Comparison of ENCODE assay signal across 24 cellular contexts in the genomic region with DNA sequence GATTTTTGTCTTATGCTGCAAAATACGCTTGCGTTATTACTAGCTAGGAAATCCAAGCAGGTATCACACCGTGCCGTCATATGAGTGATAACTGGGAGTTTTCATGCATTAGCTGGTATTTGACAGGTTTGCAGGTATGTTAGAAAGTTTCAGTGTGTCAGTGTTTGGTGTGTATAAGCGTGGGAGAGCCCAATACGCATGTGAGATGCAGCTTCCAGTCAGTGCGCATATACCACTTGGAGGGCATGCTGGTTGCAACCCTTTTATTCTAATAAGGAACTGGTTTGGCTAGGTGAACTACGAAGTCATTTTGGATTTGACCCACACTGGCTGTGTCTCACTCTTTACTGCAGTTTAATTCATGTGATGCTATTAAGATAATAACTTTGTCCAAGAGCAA. TPM values are rescaled to one million over a fixed set of nuclear protein-coding genes. Genes with fewer than 3 reads are reported as not detected.
A peak's percentile ranks its signal among the peaks of the same experiment; 100 is the strongest.
DNase-seq lines count a peak whose midpoint lies in the region; ATAC-seq, FAIRE-seq and TF ChIP-seq lines count a peak whose summit lies in the region.
"Had no signal": no experiment of that assay in that cellular context is flagged by ENCODE, and none has a peak within 500 bp of the region (broad histone marks: within the 10 kb centered on the region; RNA-seq: fewer than 3 reads in every experiment).

No MANE protein-coding gene starts in this region.

- H3K4me2 ChIP-seq in BLaER1, result peak overlapping the region; percentile 62; the same call in 1 of the 2 replicates
- H3K4me2 ChIP-seq in H9 (ENCODE audit: insufficient read depth, insufficient read length, low read length), result no peak overlapping the region
- no peak overlapping the region for H3K4me2 ChIP-seq in K562 (ENCODE audit: insufficient read depth, low read length)

- H3T11ph ChIP-seq in H9 (ENCODE audit: low read length), result no peak overlapping the region

- no peak overlapping the region for H4K8ac ChIP-seq in H9 (replicated peaks; ENCODE audit: insufficient read length, low read depth, low read length)

- CTCF ChIA-PET in K562 (lab: Yijun Ruan, JAX; ENCODE audit: low intra/inter-chr PET ratio) (no interaction called here), Calu3 (lab: Charles Lee) (no interaction called here)
- CTCF ChIA-PET in activated CD4-positive, alpha-beta memory T cell treated with anti-CD3 and anti-CD28 coated beads for 36 hours (lab: Charles Lee), result interaction anchor here (1.5 kb wide), 1 partner anchor 12 kb away, joined by 3 read pairs; no protein-coding TSS in a partner anchor

- H3K79me1 ChIP-seq in H9 (ENCODE audit: insufficient read depth, low read depth, low read length, poor library complexity, severe bottlenecking), result no peaks in the 10 kb centered on the region

- no peaks in the 10 kb centered on the region; a peak in 1 of 5 replicates for H3K9me3 Mint-ChIP-seq in H9
- H3K9me3 Mint-ChIP-seq in natural killer cell, result no peaks in the 10 kb centered on the region
- no peaks in the 10 kb centered on the region for H3K9me3 Mint-ChIP-seq in Calu3 (ENCODE audit: low read depth, unreplicated experiment)
- H3K9me3 Mint-ChIP-seq in activated CD4-positive, alpha-beta memory T cell treated with anti-CD3 and anti-CD28 coated beads for 36 hours, result no peaks in the 10 kb centered on the region
- H3K9me3 Mint-ChIP-seq: HFFc6 had no signal

- no peak overlapping the region for H2BK5ac ChIP-seq in H9 (ENCODE audit: insufficient read length, low read length)

- H3K4ac ChIP-seq in H9 (ENCODE audit: low read depth, low read length), result no peak overlapping the region

- TF ChIP-seq POLR2A in K562 (conservative IDR thresholded peaks at IDR 0.05), result no peak

- no peak for TF ChIP-seq CTCF in H9 (conservative IDR thresholded peaks at IDR 0.05)
- no peak for TF ChIP-seq CTCF in K562 (IDR thresholded peaks at IDR 0.05 in 2 of 3, conservative IDR thresholded peaks at IDR 0.05 in 1 of 3; ENCODE audit: insufficient read depth in 2 of 3, low read depth in 1 of 3, low read length in 3 of 3)
- TF ChIP-seq CTCF in natural killer cell (IDR thresholded peaks at IDR 0.05), result no peak
- no peak for TF ChIP-seq CTCF in Calu3 (IDR thresholded peaks at IDR 0.05; ENCODE audit: unreplicated experiment)

- no peak overlapping the region for H4K5ac ChIP-seq in H9 (ENCODE audit: insufficient read length, low read depth, low read length)

- peaks cover 56% of the 10 kb centered on the region for H3K4me1 ChIP-seq in BLaER1
- peaks cover 19% of the 10 kb centered on the region; the same call in 1 of the 2 replicates for H3K4me1 ChIP-seq in H9 (ENCODE audit: insufficient read depth, low read length)
- H3K4me1 ChIP-seq in K562 (replicated peaks in 1 of 2; ENCODE audit: control insufficient read depth in 2 of 2, insufficient read depth in 2 of 2, low read length in 2 of 2), result peaks cover 5 to 17% of the 10 kb centered on the region in 2 experiments; a peak in 3 of 5 replicates

- H3K36me3 Mint-ChIP-seq in H9 (ENCODE audit: insufficient read depth in 1 of 3, low read depth in 3 of 3), result peaks cover 0 to 10% (median 2%) of the 10 kb centered on the region in 3 experiments; a peak in 4 of 7 replicates
- H3K36me3 Mint-ChIP-seq in natural killer cell, result no peaks in the 10 kb centered on the region
- H3K36me3 Mint-ChIP-seq in Calu3 (ENCODE audit: insufficient read depth, unreplicated experiment), result no peaks in the 10 kb centered on the region
- peaks cover 5% of the 10 kb centered on the region for H3K36me3 Mint-ChIP-seq in activated CD4-positive, alpha-beta memory T cell treated with anti-CD3 and anti-CD28 coated beads for 36 hours

- ATAC-seq in K562 (no peak; the same call in 2 of the 3 replicates), natural killer cell (no peak), HG03378 (IDR thresholded peaks at IDR 0.05; ENCODE audit: unreplicated experiment) (no peak)
- ATAC-seq: heart right ventricle had no signal

- no peak overlapping the region for H3K23ac ChIP-seq in H9 (ENCODE audit: insufficient read length, low read depth, low read length)

- H3K36me3 ChIP-seq in BLaER1 (peaks cover 55% of the 10 kb centered on the region), K562 (ENCODE audit: control insufficient read depth, insufficient read depth, low read length) (no peaks in the 10 kb centered on the region)
- H3K36me3 ChIP-seq: heart right ventricle, left ventricle myocardium inferior, suprapubic skin, vagina had no signal

- H3K27me3 ChIP-seq in BLaER1, result no peaks in the 10 kb centered on the region
- H3K27me3 ChIP-seq in H9 (ENCODE audit: insufficient read depth, low read length), result no peaks in the 10 kb centered on the region
- H3K27me3 ChIP-seq in K562 (ENCODE audit: control insufficient read depth in 2 of 2, insufficient read depth in 2 of 2, low read length in 2 of 2), result no peaks in the 10 kb centered on the region
- H3K27me3 ChIP-seq: heart right ventricle, suprapubic skin, vagina had no signal

- H3K9ac ChIP-seq in BLaER1, result no peak overlapping the region
- H3K9ac ChIP-seq in H9 (ENCODE audit: extremely low read depth, insufficient read length, low read length), result no peak overlapping the region
- no peak overlapping the region for H3K9ac ChIP-seq in K562 (ENCODE audit: insufficient read depth in 1 of 2, low read depth in 2 of 2, low read length in 2 of 2)

- H3K23me2 ChIP-seq in H9 (ENCODE audit: insufficient read length, low read depth, low read length, poor library complexity, severe bottlenecking), result no peaks in the 10 kb centered on the region

- TF ChIP-seq EP300 in K562 (IDR thresholded peaks at IDR 0.05; ENCODE audit: low read length), result no peak

- FAIRE-seq in K562 (lab: Jason Lieb, UNC), result peak; percentile 6

- H2BK12ac ChIP-seq in H9 (ENCODE audit: insufficient read length, low read depth, low read length), result no peak overlapping the region

- no peak overlapping the region for H2AFZ ChIP-seq in H9 (ENCODE audit: low read length)
- no peak overlapping the region for H2AFZ ChIP-seq in K562 (ENCODE audit: low read depth, low read length)

- no peaks in the 10 kb centered on the region for H3K9me1 ChIP-seq in K562 (ENCODE audit: control insufficient read depth, insufficient read depth, low read length)

- H3K4me1 Mint-ChIP-seq in H9, result peaks cover 69 to 80% of the 10 kb centered on the region in 2 experiments
- H3K4me1 Mint-ChIP-seq in natural killer cell, result peaks cover 65 to 83% of the 10 kb centered on the region in 2 donors
- H3K4me1 Mint-ChIP-seq in Calu3 (ENCODE audit: low read depth, unreplicated experiment), result peaks cover 9% of the 10 kb centered on the region
- H3K4me1 Mint-ChIP-seq in activated CD4-positive, alpha-beta memory T cell treated with anti-CD3 and anti-CD28 coated beads for 36 hours (ENCODE audit: low read depth), result peaks cover 71% of the 10 kb centered on the region

- no peak overlapping the region for H3K14ac ChIP-seq in H9 (ENCODE audit: insufficient read depth, low read length)

- intact Hi-C loops in K562 (cut with micrococcal nuclease), result no loop called here
- intact Hi-C loops in natural killer cell (cut with micrococcal nuclease), result no loop called here
- intact Hi-C loops in Calu3 (cut with micrococcal nuclease; ENCODE audit: unreplicated experiment), result no loop called here
- intact Hi-C loops in activated CD4-positive, alpha-beta memory T cell treated with anti-CD3 and anti-CD28 coated beads for 36 hours (cut with micrococcal nuclease), result no loop called here

- H3K56ac ChIP-seq in H9 (ENCODE audit: insufficient read length, low read depth, low read length), result no peak overlapping the region

- no peak overlapping the region for H2BK15ac ChIP-seq in H9 (ENCODE audit: low read depth, low read length)

- H3K4me3 ChIP-seq in BLaER1 (no peak overlapping the region), K562 (no peak overlapping the region)
- H3K4me3 ChIP-seq: heart right ventricle, left ventricle myocardium inferior, skin epidermis, suprapubic skin, vagina had no signal

- BruUV-seq in K562 (replicated peaks; lab: Mats Ljungman, UMichigan), result no TSS peak
- no TSS peak for BruUV-seq in Calu3 (replicated peaks; lab: Mats Ljungman, UMichigan)

- H2AK5ac ChIP-seq in H9 (ENCODE audit: insufficient read length, low read length), result no peak overlapping the region

- DNase-seq in H9 (no peak), K562 (ENCODE audit: extremely low read depth in 1 of 4, low spot score in 3 of 4) (no peak), natural killer cell (no peak), Calu3 (no peak), NCI-H1436 (lab: John Stamatoyannopoulos, UW) (no peak)
- DNase-seq in activated CD4-positive, alpha-beta memory T cell treated with anti-CD3 and anti-CD28 coated beads for 36 hours, result no peak
- DNase-seq: aorta; GDM1; heart right ventricle; HFFc6; left ventricle myocardium inferior; midbrain; NCI-H1048; NCI-H187 treated with DMSO at 0.1 percent for 48 hours; NCI-H2227 treated with DMSO at 0.1 percent for 48 hours; Right ventricle myocardium superior; stimulated activated CD4-positive, alpha-beta T cell treated with anti-CD3 and anti-CD28 coated beads, Interleukin-1b, Interleukin-23, amount 100 ng/mL, for 48 hours; SW 1271 had no signal

- no peak for TF ChIP-seq RAD21 in K562 (CRISPR knock-in tag; conservative IDR thresholded peaks at IDR 0.05 in 1 of 2, IDR thresholded peaks at IDR 0.05 in 1 of 2)

- peaks cover 14% of the 10 kb centered on the region for H3K9me3 ChIP-seq in BLaER1
- no peaks in the 10 kb centered on the region for H3K9me3 ChIP-seq in H9 (ENCODE audit: control insufficient read depth, low read depth, low read length)
- no peaks in the 10 kb centered on the region for H3K9me3 ChIP-seq in K562 (replicated peaks; ENCODE audit: control insufficient read depth, insufficient read depth, low read depth, low read length)
- H3K9me3 ChIP-seq: heart right ventricle, left ventricle myocardium inferior, suprapubic skin, vagina had no signal

- no CpG with 5 or more reads among the region's 8 CpGs for WGBS in H9 (ENCODE audit: extremely low coverage, insufficient read length, low lambda C conversion rate)
- WGBS in K562 (ENCODE audit: insufficient coverage, low coverage, missing lambda C conversion rate), result 76% methylated on average over 8 of the region's 8 CpGs

- H3K27me3 Mint-ChIP-seq in H9 (ENCODE audit: low read depth) (no peaks in the 10 kb centered on the region), natural killer cell (ENCODE audit: low read depth in 2 of 2) (no peaks in the 10 kb centered on the region), Calu3 (ENCODE audit: unreplicated experiment) (no peaks in the 10 kb centered on the region)
- no peaks in the 10 kb centered on the region for H3K27me3 Mint-ChIP-seq in activated CD4-positive, alpha-beta memory T cell treated with anti-CD3 and anti-CD28 coated beads for 36 hours

- H3K27ac ChIP-seq in BLaER1 (no peak overlapping the region), H9 (ENCODE audit: insufficient read length, low read depth, low read length) (no peak overlapping the region), K562 (ENCODE audit: extremely low read depth, low read depth, low read length) (no peak overlapping the region)
- H3K27ac ChIP-seq: epithelial cell of prostate, heart right ventricle, skin epidermis, suprapubic skin, vagina had no signal

- no peak overlapping the region for H3K18ac ChIP-seq in H9 (ENCODE audit: insufficient read length, low read depth, low read length)

- in situ Hi-C loops in K562 (cut with MboI), result no loop called here

- no peak overlapping the region for H2BK20ac ChIP-seq in H9 (ENCODE audit: low read depth, low read length, poor library complexity, severe bottlenecking)

- POLR2A ChIA-PET in K562 (lab: Yijun Ruan, JAX), result interaction anchor here (1.0 to 8.6 kb wide), 4 partner anchors 14 to 195 kb away, joined by 3 to 65 read pairs (median 3); no protein-coding TSS in a partner anchor
- POLR2A ChIA-PET in activated CD4-positive, alpha-beta memory T cell treated with anti-CD3 and anti-CD28 coated beads for 36 hours (lab: Charles Lee), result no interaction called here

- H3K79me2 ChIP-seq in H9 (ENCODE audit: insufficient read depth, low read length), result peaks cover 92% of the 10 kb centered on the region
- H3K79me2 ChIP-seq in K562 (ENCODE audit: control insufficient read depth, insufficient read depth, low read length), result peaks cover 90% of the 10 kb centered on the region

- no peak overlapping the region for H2BK120ac ChIP-seq in H9 (ENCODE audit: low read depth, low read length, poor library complexity, severe bottlenecking)

- H4K20me1 ChIP-seq in BLaER1, result peaks cover 100% of the 10 kb centered on the region
- no peaks in the 10 kb centered on the region for H4K20me1 ChIP-seq in H9 (ENCODE audit: control insufficient read depth, insufficient read depth, insufficient read length)
- H4K20me1 ChIP-seq in K562 (replicated peaks; ENCODE audit: control insufficient read depth, insufficient read depth, low read length), result peaks cover 31% of the 10 kb centered on the region

- H4K91ac ChIP-seq in H9 (ENCODE audit: insufficient read length, low read depth, low read length), result no peak overlapping the region

- peak overlapping the region; percentile 40 to 70 (median 46); a peak in 2 of 7 replicates for H3K27ac Mint-ChIP-seq in H9
- peak overlapping the region; percentile 29 to 45 for H3K27ac Mint-ChIP-seq in natural killer cell
- H3K27ac Mint-ChIP-seq in Calu3 (ENCODE audit: unreplicated experiment), result no peak overlapping the region
- H3K27ac Mint-ChIP-seq in activated CD4-positive, alpha-beta memory T cell treated with anti-CD3 and anti-CD28 coated beads for 36 hours, result no peak overlapping the region

- H3K4me3 Mint-ChIP-seq in H9 (peak overlapping the region in 1 of 2 experiments; percentile 13; a peak in 2 of 5 replicates), natural killer cell (peak overlapping the region; percentile 32), Calu3 (ENCODE audit: low read depth, unreplicated experiment) (no peak overlapping the region)
- H3K4me3 Mint-ChIP-seq in activated CD4-positive, alpha-beta memory T cell treated with anti-CD3 and anti-CD28 coated beads for 36 hours, result no peak overlapping the region
- H3K4me3 Mint-ChIP-seq: HFFc6 had no signal

RNA-seq across cellular contexts. Expression of gene JARID2, which starts 35.1 kb away (rescaled TPM):
- 174 and 181 TPM in 2 replicates for total RNA-seq in H9 (2021)
- 56.9 and 64.3 TPM in 2 replicates for total RNA-seq in K562 (2011; cell fraction: chromatin; rRNA removed; ENCODE audit: low replicate concordance)
- total RNA-seq in K562 (2011; cell fraction: nucleolus; rRNA removed), result 33.0 and 36.0 TPM in 2 replicates
- total RNA-seq in K562 (2011; cell fraction: nucleoplasm; rRNA removed), result 32.8 and 33.1 TPM in 2 replicates
- total RNA-seq in K562 (2014; rRNA removed), result 15.5 and 17.4 TPM in 2 replicates
- 14.9 and 16.9 TPM in 2 replicates for total RNA-seq in K562 (2014; rRNA removed; fragmentation: Illumina TruSeq; extraction: Trizol)
- total RNA-seq in K562 (2015; rRNA removed; fragmentation: Illumina TruSeq; extraction: Trizol), result 16.1 and 16.5 TPM in 2 replicates
- total RNA-seq in K562 (2021), result 23.8 and 29.0 TPM in 2 replicates
- 15.7 and 16.8 TPM in 2 replicates for polyA plus RNA-seq in K562 (2011; rRNA removed)
- 13.0 and 13.9 TPM in 2 replicates for polyA plus RNA-seq in K562 (2011; cell fraction: cytosol; rRNA removed)
- 30.2 and 41.3 TPM in 2 replicates for polyA plus RNA-seq in K562 (2011; cell fraction: nucleus; rRNA removed)
- polyA plus RNA-seq in K562 (2012), result 14.1 and 15.7 TPM in 2 replicates
- 21.7 and 22.5 TPM in 2 replicates for polyA plus RNA-seq in K562 (2014; fragmentation: Illumina TruSeq; extraction: Trizol)
- polyA plus RNA-seq in K562 (2014; fragmentation: Nextera tagmentation; extraction: Ambion mirVana), result 1 to 10 TPM; 5.0 to 6.7 TPM
- polyA plus RNA-seq in K562 (2014; rRNA removed), result 12.7 and 15.6 TPM in 2 replicates
- 30.8 and 34.8 TPM in 2 replicates for polyA minus RNA-seq in K562 (2011; rRNA and poly(A)+ RNA removed)
- polyA minus RNA-seq in K562 (2011; cell fraction: cytosol; rRNA and poly(A)+ RNA removed), result 17.8 and 22.9 TPM in 2 replicates
- polyA minus RNA-seq in K562 (2011; cell fraction: nucleus; rRNA and poly(A)+ RNA removed), result 23.2 and 32.0 TPM in 2 replicates
- total RNA-seq in natural killer cell, result 10 to 100 TPM; 49.9 to 60.9 (median 60.5) TPM
- total RNA-seq in Calu3 (2022), result 8.1 and 9.4 TPM in 2 replicates
- 10 to 100 TPM; 41.4 to 44.0 TPM for total RNA-seq in activated CD4-positive, alpha-beta memory T cell treated with anti-CD3 and anti-CD28 coated beads for 36 hours

Comparison
In these comparisons a context has a peak if more than half of its experiments do, and no peak if none do; other contexts are left out.
1. H3K27ac Mint-ChIP-seq: peak in H9 (3 of 3) and natural killer cell (2 of 2); none in Calu3 (single experiment) and activated CD4-positive, alpha-beta memory T cell treated with anti-CD3 and anti-CD28 coated beads for 36 hours (single experiment).